In genomic region chr20:20018366-20018765, GRCh38 we compare ENCODE assay signal across 9 cellular contexts. TPM values are rescaled to one million over a fixed set of nuclear protein-coding genes. Genes with fewer than 3 reads are reported as not detected.
A peak's percentile ranks its signal among the peaks of the same experiment; 100 is the strongest.
DNase-seq lines count a peak whose midpoint lies in the region; ATAC-seq and TF ChIP-seq lines count a peak whose summit lies in the region.
"Had no signal": no experiment of that assay in that cellular context is flagged by ENCODE, and none has a peak within 500 bp of the region (broad histone marks: within the 10 kb centered on the region; RNA-seq: fewer than 3 reads in every experiment).

No MANE protein-coding gene starts in this region.

- H3K4me2 ChIP-seq in GM23248 (ENCODE audit: unreplicated experiment) (peak overlapping the region; percentile 95), neuronal stem cell (ENCODE audit: insufficient read depth, low read length, poor library complexity, severe bottlenecking) (no peak overlapping the region)

- H3K23ac ChIP-seq in neuronal stem cell (ENCODE audit: low read depth, low read length, poor library complexity) = no peak overlapping the region

- H3K9me2 ChIP-seq in GM23248 (ENCODE audit: insufficient read depth) = no peaks in the 10 kb centered on the region

- H3K4me1 ChIP-seq in GM23248 (ENCODE audit: insufficient read depth) = peaks cover 20% of the 10 kb centered on the region
- H3K4me1 ChIP-seq in SJSA1 (replicated peaks) = peaks cover 16% of the 10 kb centered on the region
- H3K4me1 ChIP-seq in esophagus squamous epithelium = peaks cover 20 to 68% (median 38%) of the 10 kb centered on the region in 3 donors
- H3K4me1 ChIP-seq in gastrocnemius medialis = peaks cover 23 to 24% of the 10 kb centered on the region in 2 donors
- H3K4me1 ChIP-seq in neuronal stem cell (ENCODE audit: control insufficient read depth in 2 of 2, insufficient read depth in 1 of 2, low read depth in 1 of 2, low read length in 2 of 2) = peaks cover 5 to 7% of the 10 kb centered on the region in 2 donors

- no peak overlapping the region for H4K8ac ChIP-seq in neuronal stem cell (ENCODE audit: low read depth, low read length)

- WGBS in GM23248 (ENCODE audit: low coverage in 1 of 2, low lambda C conversion rate in 2 of 2, missing lambda C conversion rate in 2 of 2), 2 experiments = 88 to 92% methylated on average over 8 of the region's 8 CpGs
- 58 to 76% methylated on average over 8 of the region's 8 CpGs for WGBS in esophagus squamous epithelium, 2 donors
- no CpG with 5 or more reads among the region's 8 CpGs for WGBS in neuronal stem cell (ENCODE audit: extremely low coverage in 2 of 2, insufficient read length in 2 of 2, insufficient replicate concordance in 1 of 2), 2 donors

- H3K9me3 ChIP-seq in GM23248 (ENCODE audit: low read depth) (no peaks in the 10 kb centered on the region), SJSA1 (replicated peaks) (no peaks in the 10 kb centered on the region), esophagus squamous epithelium (no peaks in the 10 kb centered on the region), gastrocnemius medialis (no peaks in the 10 kb centered on the region), neuronal stem cell (replicated peaks in 1 of 2; ENCODE audit: control insufficient read depth in 2 of 2, insufficient read depth in 1 of 2, low read depth in 1 of 2, low read length in 2 of 2) (no peaks in the 10 kb centered on the region)

- no peak overlapping the region for H2BK12ac ChIP-seq in neuronal stem cell (ENCODE audit: low read length)

- H3K79me2 ChIP-seq in GM23248 (ENCODE audit: insufficient read depth) = peaks cover 62% of the 10 kb centered on the region

- no peak overlapping the region for H4K91ac ChIP-seq in neuronal stem cell (ENCODE audit: low read depth, low read length, poor library complexity)

- H3K4me3 ChIP-seq in GM23248 = peak overlapping the region; percentile 84
- peak overlapping the region; percentile 72 for H3K4me3 ChIP-seq in SJSA1
- peak overlapping the region; percentile 72 to 99 (median 84) for H3K4me3 ChIP-seq in esophagus squamous epithelium
- H3K4me3 ChIP-seq in gastrocnemius medialis = peak overlapping the region; percentile 81 to 98 (median 88)
- peak overlapping the region in 1 of 2 donors; percentile 96 for H3K4me3 ChIP-seq in neuronal stem cell (ENCODE audit: low read length in 2 of 2)

- H3K36me3 ChIP-seq in GM23248 (ENCODE audit: low read depth) (no peaks in the 10 kb centered on the region), SJSA1 (peaks cover 27% of the 10 kb centered on the region), esophagus squamous epithelium (peaks cover 0 to 28% (median 4%) of the 10 kb centered on the region in 3 donors), gastrocnemius medialis (peaks cover 0 to 14% of the 10 kb centered on the region in 2 donors), neuronal stem cell (replicated peaks in 1 of 2; ENCODE audit: control insufficient read depth in 2 of 2, insufficient read depth in 2 of 2, low read length in 2 of 2) (peaks cover 3 to 33% of the 10 kb centered on the region in 2 donors)

- TF ChIP-seq POLR2A in esophagus squamous epithelium (IDR thresholded peaks at IDR 0.05) = peak in 1 of 4 donors; percentile 11
- TF ChIP-seq POLR2A in gastrocnemius medialis (IDR thresholded peaks at IDR 0.05) = no peak

- no peak overlapping the region for H2BK120ac ChIP-seq in neuronal stem cell (ENCODE audit: low read depth, low read length)

- TF ChIP-seq CTCF in esophagus squamous epithelium (IDR thresholded peaks at IDR 0.05) (no peak), gastrocnemius medialis (IDR thresholded peaks at IDR 0.05 in 4 of 5, conservative IDR thresholded peaks at IDR 0.05 in 1 of 5) (no peak)

- H2BK5ac ChIP-seq in neuronal stem cell (ENCODE audit: low read length) = no peak overlapping the region

- H3F3A ChIP-seq in GM23248 (ENCODE audit: insufficient read depth) = peaks cover 1% of the 10 kb centered on the region

- peaks cover 13% of the 10 kb centered on the region for H3K79me1 ChIP-seq in neuronal stem cell (ENCODE audit: low read depth, low read length)

- H3K27ac ChIP-seq in GM23248 (no peak overlapping the region), SJSA1 (no peak overlapping the region), esophagus squamous epithelium (peak overlapping the region; percentile 62 to 96 (median 94)), gastrocnemius medialis (peak overlapping the region in 1 of 4 donors; percentile 86), neuronal stem cell (replicated peaks; ENCODE audit: low read length) (no peak overlapping the region)

- DNase-seq in GM23248 (no peak), SJSA1 (ENCODE audit: low read depth in 1 of 2, low spot score in 2 of 2) (no peak), esophagus squamous epithelium (lab: John Stamatoyannopoulos, UW) (no peak), gastrocnemius medialis (no peak), RPMI8226 (no peak), NCI-H226 (no peak), neuronal stem cell (ENCODE audit: low spot score) (no peak)
- no peak for DNase-seq in NK-92 treated with Interleukin-12 subunit alpha and Interleukin-12 subunit beta, amount 100 ng/mL, for 24 hours (lab: John Stamatoyannopoulos, UW)
- DNase-seq: effector CD8-positive, alpha-beta T cell had no signal

- H3K14ac ChIP-seq in neuronal stem cell (ENCODE audit: low read length) = no peak overlapping the region

- peak overlapping the region; percentile 88 for H3K9ac ChIP-seq in GM23248
- no peak overlapping the region for H3K9ac ChIP-seq in neuronal stem cell (ENCODE audit: low read depth, low read length, poor library complexity)

- no peaks in the 10 kb centered on the region for H4K20me1 ChIP-seq in GM23248 (ENCODE audit: insufficient read depth)

- no peak overlapping the region for H2AK5ac ChIP-seq in neuronal stem cell (ENCODE audit: low read depth, low read length)

- H2AFZ ChIP-seq in GM23248 (no peak overlapping the region; the same call in 1 of the 2 replicates), neuronal stem cell (ENCODE audit: low read length) (no peak overlapping the region)

- in situ Hi-C loops in GM23248 (cut with MboI) (no loop called here), gastrocnemius medialis (cut with MboI; ENCODE audit: low sequenced_read_pairs in 4 of 4) (no loop called here)

- H3K18ac ChIP-seq in neuronal stem cell (ENCODE audit: low read length) = no peak overlapping the region

- no peak overlapping the region for H2BK15ac ChIP-seq in neuronal stem cell (ENCODE audit: low read length)

- H3K27me3 ChIP-seq in GM23248 (replicated peaks; ENCODE audit: insufficient read depth) (no peaks in the 10 kb centered on the region), SJSA1 (replicated peaks) (no peaks in the 10 kb centered on the region), esophagus squamous epithelium (no peaks in the 10 kb centered on the region), gastrocnemius medialis (no peaks in the 10 kb centered on the region), neuronal stem cell (ENCODE audit: control insufficient read depth in 3 of 3, insufficient read depth in 3 of 3, low read depth in 1 of 3, low read length in 3 of 3) (no peaks in the 10 kb centered on the region)

- ATAC-seq in gastrocnemius medialis = no peak

- no peak overlapping the region for H3K4ac ChIP-seq in neuronal stem cell (ENCODE audit: low read length)

- intact Hi-C loops in esophagus squamous epithelium (cut with DNase I) = loop anchor here (5.0 kb wide), 1 partner anchor 331 kb away; no protein-coding TSS in a partner anchor
- intact Hi-C loops in gastrocnemius medialis (cut with DNase I; ENCODE audit: low total_unique reads) = no loop called here

RNA-seq across cellular contexts. Expression of gene NAA20, which starts 1.2 kb away (rescaled TPM):
- 46.2 and 66.4 TPM in 2 replicates for total RNA-seq in GM23248 (2014; rRNA removed; shearing (Covaris generic))
- polyA plus RNA-seq in GM23248 (2016; fragmentation: Nextera tagmentation; extraction: Ambion mirVana) = 162 and 163 TPM in 2 replicates
- 50.0 and 71.7 TPM in 2 replicates for total RNA-seq in SJSA1 (2014; rRNA removed; shearing (Covaris generic))
- total RNA-seq in esophagus squamous epithelium (100 to 1,000 TPM; 115 to 164 (median 139) TPM), gastrocnemius medialis (10 to 100 TPM; 45.5 to 73.2 (median 61.5) TPM)
- 28.6 TPM for polyA plus RNA-seq in neuronal stem cell (2013, experiment 1 of 2)
- polyA plus RNA-seq in neuronal stem cell (2013, experiment 2 of 2) = 29.3 TPM

RNA-seq across cellular contexts. Expression of gene CRNKL1, which starts 33.9 kb away (rescaled TPM):
- 24.2 and 33.9 TPM in 2 replicates for total RNA-seq in GM23248 (2014; rRNA removed; shearing (Covaris generic))
- 16.6 and 16.9 TPM in 2 replicates for polyA plus RNA-seq in GM23248 (2016; fragmentation: Nextera tagmentation; extraction: Ambion mirVana)
- total RNA-seq in SJSA1 (2014; rRNA removed; shearing (Covaris generic)) = 30.4 and 34.7 TPM in 2 replicates
- total RNA-seq in esophagus squamous epithelium (10 to 100 TPM in 3 of 4 donors, 1 to 10 TPM in 1; 9.3 to 19.4 (median 15.8) TPM), gastrocnemius medialis (10 to 100 TPM; 32.2 to 45.3 (median 39.2) TPM)
- polyA plus RNA-seq in neuronal stem cell (2013, experiment 1 of 2) = 16.9 TPM
- polyA plus RNA-seq in neuronal stem cell (2013, experiment 2 of 2) = 16.6 TPM

RNA-seq across cellular contexts. Expression of gene CFAP61, which starts 34.0 kb away (rescaled TPM):
- not detected in 2 replicates for total RNA-seq in GM23248 (2014; rRNA removed; shearing (Covaris generic))
- not detected in 2 replicates for polyA plus RNA-seq in GM23248 (2016; fragmentation: Nextera tagmentation; extraction: Ambion mirVana)
- total RNA-seq in SJSA1 (2014; rRNA removed; shearing (Covaris generic)) = not detected in 2 replicates
- total RNA-seq in esophagus squamous epithelium (under 1 TPM in 1 of 4 donors, not detected in 3; 0.38 TPM), gastrocnemius medialis (10 to 100 TPM; 17.1 to 94.8 (median 41.4) TPM)
- polyA plus RNA-seq in neuronal stem cell (2013, experiment 1 of 2) = 0.28 TPM
- 0.22 TPM for polyA plus RNA-seq in neuronal stem cell (2013, experiment 2 of 2)

Comparison
In these comparisons a context has a peak if more than half of its experiments do, and no peak if none do; other contexts are left out.
1. H3K27ac ChIP-seq: peak in esophagus squamous epithelium (4 of 4); none in GM23248 (single experiment), SJSA1 (single experiment) and neuronal stem cell (single experiment).
2. RNA of gene CFAP61, which starts 34.0 kb away (total RNA-seq): 17.1 to 94.8 TPM in gastrocnemius medialis; 0.38 TPM in esophagus squamous epithelium, not detected in GM23248 and not detected in SJSA1; every median in the first group is over 10 times any median in the second.